ENCODE assay signal across 8 cellular contexts in the genomic region with DNA sequence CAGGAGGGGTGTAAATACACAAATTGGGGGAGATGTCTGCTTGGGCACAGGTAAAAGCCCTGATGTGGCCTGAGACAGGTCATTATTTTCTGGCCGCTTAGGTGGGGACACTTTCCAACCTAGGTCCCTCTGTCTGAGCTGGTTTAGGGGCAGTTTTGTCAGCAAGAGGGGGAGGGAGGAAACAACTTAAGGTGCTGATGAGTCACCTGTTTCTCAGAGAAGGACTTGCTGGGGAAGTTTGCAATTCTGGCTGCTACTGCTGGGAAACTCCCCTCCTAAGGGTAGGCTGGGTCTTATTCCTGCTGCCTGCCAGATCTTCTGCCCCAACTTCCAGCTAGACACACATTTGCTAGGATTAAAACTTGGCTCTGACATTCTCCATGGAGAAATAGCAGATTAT. TPM values are rescaled to one million over a fixed set of nuclear protein-coding genes. Genes with fewer than 3 reads are reported as not detected.
DNase-seq lines count a peak whose midpoint lies in the region; TF ChIP-seq lines count a peak whose summit lies in the region.

No MANE protein-coding gene starts in this region.

- peaks cover 10% of the 10 kb centered on the region for H3K9me3 ChIP-seq in endodermal cell (ENCODE audit: control insufficient read depth, low read length)
- no peaks in the 10 kb centered on the region; the same call in 1 of the 2 replicates for H3K9me3 ChIP-seq in Caco-2

- peak; percentile 19 for DNase-seq in stimulated activated CD4-positive, alpha-beta T cell treated with anti-CD3 and anti-CD28 coated beads, Interleukin-12 subunit alpha, Interleukin-12 subunit beta, amount 100 ng/mL, for 4 hours
- no peak for DNase-seq in stimulated activated CD4-positive, alpha-beta T cell treated with anti-CD3 and anti-CD28 coated beads, Interleukin-4, amount 100 ng/mL, for 1 hour
- DNase-seq in M059J (ENCODE audit: low read depth) (peak; percentile 78), endodermal cell (peak; percentile 72), type B pancreatic cell (ENCODE audit: extremely low spot score, unreplicated experiment) (no peak), NCI-H1417 treated with DMSO at 0.1 percent for 48 hours (lab: John Stamatoyannopoulos, UW) (no peak), Caco-2 (no peak)
- DNase-seq in effector CD8-positive, alpha-beta T cell (lab: John Stamatoyannopoulos, UW): no peak

- H3K27ac Mint-ChIP-seq in endodermal cell (peak overlapping the region; percentile 32), type B pancreatic cell (peak overlapping the region; percentile 96), Caco-2 (ENCODE audit: unreplicated experiment) (no peak overlapping the region)

- H3K9me3 Mint-ChIP-seq in endodermal cell (peaks cover 9% of the 10 kb centered on the region), type B pancreatic cell (no peaks in the 10 kb centered on the region), Caco-2 (ENCODE audit: unreplicated experiment) (no peaks in the 10 kb centered on the region)

- no TSS peak for BruUV-seq in Caco-2 (replicated peaks; lab: Mats Ljungman, UMichigan)

- H3K27me3 ChIP-seq in endodermal cell (ENCODE audit: control insufficient read depth, insufficient read depth, low read length, poor library complexity, severe bottlenecking) (peaks cover 6% of the 10 kb centered on the region), Caco-2 (replicated peaks; ENCODE audit: control insufficient read depth, insufficient read depth, low read length) (no peaks in the 10 kb centered on the region)

- no peak overlapping the region for H3K9ac ChIP-seq in endodermal cell (ENCODE audit: extremely low read depth, low read length, poor library complexity, severe bottlenecking)

- no peak for TF ChIP-seq CTCF in endodermal cell (conservative IDR thresholded peaks at IDR 0.05)
- no peak for TF ChIP-seq CTCF in type B pancreatic cell (conservative IDR thresholded peaks at IDR 0.05)
- no peak for TF ChIP-seq CTCF in Caco-2 (IDR thresholded peaks at IDR 0.05; ENCODE audit: insufficient read depth in 1 of 2, low read depth in 1 of 2, low read length in 1 of 2, severe bottlenecking in 1 of 2, unreplicated experiment in 1 of 2)

- no peaks in the 10 kb centered on the region for H3K36me3 ChIP-seq in endodermal cell (ENCODE audit: control insufficient read depth, insufficient read depth, low read length)
- no peaks in the 10 kb centered on the region for H3K36me3 ChIP-seq in Caco-2 (ENCODE audit: control insufficient read depth, insufficient read depth, low read length)

- H3K4me3 Mint-ChIP-seq in endodermal cell: no peak overlapping the region
- H3K4me3 Mint-ChIP-seq in type B pancreatic cell: peak overlapping the region; percentile 51
- H3K4me3 Mint-ChIP-seq in Caco-2 (ENCODE audit: unreplicated experiment): no peak overlapping the region

- H3K4me3 ChIP-seq in endodermal cell (ENCODE audit: low read length) (no peak overlapping the region), Caco-2 (ENCODE audit: low read depth, low read length) (no peak overlapping the region)

- no peaks in the 10 kb centered on the region for H3K4me1 ChIP-seq in endodermal cell (ENCODE audit: control insufficient read depth, insufficient read depth, low read length)
- H3K4me1 ChIP-seq in Caco-2: no peaks in the 10 kb centered on the region; the same call in 1 of the 2 replicates

- POLR2A ChIA-PET in Caco-2 (lab: Charles Lee): interaction anchor here (0.6 kb wide), 1 partner anchor 52 kb away, joined by 3 read pairs; no protein-coding TSS in a partner anchor

- peaks cover 3% of the 10 kb centered on the region for H3K27me3 Mint-ChIP-seq in endodermal cell (ENCODE audit: insufficient read depth)
- peaks cover 6% of the 10 kb centered on the region for H3K27me3 Mint-ChIP-seq in type B pancreatic cell
- no peaks in the 10 kb centered on the region for H3K27me3 Mint-ChIP-seq in Caco-2 (ENCODE audit: insufficient read depth, unreplicated experiment)

- H3K27ac ChIP-seq in endodermal cell (ENCODE audit: low read depth, low read length): no peak overlapping the region

- CTCF ChIA-PET in Caco-2 (lab: Charles Lee): interaction anchor here (1.0 to 2.0 kb wide), 3 partner anchors 13 to 22 kb away, joined by 4 to 7 read pairs (median 5); no protein-coding TSS in a partner anchor

- H3K4me1 Mint-ChIP-seq in endodermal cell (peaks cover 2% of the 10 kb centered on the region), type B pancreatic cell (ENCODE audit: unreplicated experiment) (peaks cover 10% of the 10 kb centered on the region), Caco-2 (ENCODE audit: low read depth, unreplicated experiment) (no peaks in the 10 kb centered on the region)

- no peaks in the 10 kb centered on the region for H3K36me3 Mint-ChIP-seq in endodermal cell (ENCODE audit: low read depth)
- H3K36me3 Mint-ChIP-seq in type B pancreatic cell: no peaks in the 10 kb centered on the region
- no peaks in the 10 kb centered on the region for H3K36me3 Mint-ChIP-seq in Caco-2 (ENCODE audit: insufficient read depth, unreplicated experiment)

- intact Hi-C loops in Caco-2 (cut with micrococcal nuclease; ENCODE audit: unreplicated experiment): no loop called here

- WGBS in endodermal cell (ENCODE audit: insufficient coverage in 1 of 2, insufficient read length in 1 of 2), 2 experiments: 75 to 100% methylated on average over 1 of the region's 1 CpG

RNA-seq across cellular contexts. Expression of a gene that starts 4.8 kb away (rescaled TPM):
- total RNA-seq in M059J (2014; rRNA removed; shearing (Covaris generic)): 0.12 TPM in 1 of 2 replicates, not detected in the other
- 1 to 10 TPM; 1.8 to 2.8 TPM for total RNA-seq in endodermal cell
- polyA plus RNA-seq in endodermal cell (2013, experiment 1 of 2): 0.39 TPM
- polyA plus RNA-seq in endodermal cell (2013, experiment 2 of 2): 0.50 TPM
- 19.3 and 43.3 TPM in 2 replicates for total RNA-seq in type B pancreatic cell (ENCODE audit: low replicate concordance)
- 3.2 and 4.4 TPM in 2 replicates for total RNA-seq in Caco-2 (2022)

RNA-seq across cellular contexts. Expression of a gene that starts 15.5 kb away (rescaled TPM):
- total RNA-seq in M059J (2014; rRNA removed; shearing (Covaris generic)): 17.6 and 29.9 TPM in 2 replicates
- 10 to 100 TPM; 26.6 to 29.0 TPM for total RNA-seq in endodermal cell
- 14.6 TPM for polyA plus RNA-seq in endodermal cell (2013, experiment 1 of 2)
- polyA plus RNA-seq in endodermal cell (2013, experiment 2 of 2): 13.9 TPM
- total RNA-seq in type B pancreatic cell (ENCODE audit: low replicate concordance): 25.6 and 37.2 TPM in 2 replicates
- total RNA-seq in Caco-2 (2022): 27.3 and 29.3 TPM in 2 replicates

RNA-seq across cellular contexts. Expression of a gene that starts 34.9 kb away (rescaled TPM):
- total RNA-seq in M059J (2014; rRNA removed; shearing (Covaris generic)): 8.3 and 15.5 TPM in 2 replicates
- total RNA-seq in endodermal cell (100 to 1,000 TPM; 129 to 141 TPM), type B pancreatic cell (ENCODE audit: low replicate concordance) (156 and 401 TPM in 2 replicates), Caco-2 (2022) (290 and 305 TPM in 2 replicates)
- polyA plus RNA-seq in endodermal cell (2013, experiment 1 of 2): 20.7 TPM
- 13.5 TPM for polyA plus RNA-seq in endodermal cell (2013, experiment 2 of 2)

RNA-seq across cellular contexts. Expression of a gene that starts 50.3 kb away (rescaled TPM):
- not detected in 2 replicates for total RNA-seq in M059J (2014; rRNA removed; shearing (Covaris generic))
- not detected for total RNA-seq in endodermal cell
- not detected for polyA plus RNA-seq in endodermal cell (2013, experiment 1 of 2)
- not detected for polyA plus RNA-seq in endodermal cell (2013, experiment 2 of 2)
- 0.70 and 1.0 TPM in 2 replicates for total RNA-seq in type B pancreatic cell (ENCODE audit: low replicate concordance)
- total RNA-seq in Caco-2 (2022): 0.43 TPM in 1 of 2 replicates, not detected in the other

RNA-seq across cellular contexts. Expression of a gene that starts 50.4 kb away (rescaled TPM):
- total RNA-seq in M059J (2014; rRNA removed; shearing (Covaris generic)): 0.10 TPM in 1 of 2 replicates, not detected in the other
- total RNA-seq in endodermal cell (under 1 TPM; 0.20 to 0.64 TPM), type B pancreatic cell (ENCODE audit: low replicate concordance) (2.9 and 5.9 TPM in 2 replicates), Caco-2 (2022) (3.4 TPM in 2 replicates)
- 0.64 TPM for polyA plus RNA-seq in endodermal cell (2013, experiment 1 of 2)
- 0.66 TPM for polyA plus RNA-seq in endodermal cell (2013, experiment 2 of 2)

Comparison
In these comparisons a context has a peak if more than half of its experiments do, and no peak if none do; other contexts are left out.
1. DNase-seq: peak in stimulated activated CD4-positive, alpha-beta T cell treated with anti-CD3 and anti-CD28 coated beads, Interleukin-12 subunit alpha, Interleukin-12 subunit beta, amount 100 ng/mL, for 4 hours (single experiment), M059J (single experiment) and endodermal cell (single experiment); none in stimulated activated CD4-positive, alpha-beta T cell treated with anti-CD3 and anti-CD28 coated beads, Interleukin-4, amount 100 ng/mL, for 1 hour (single experiment), type B pancreatic cell (single experiment), NCI-H1417 treated with DMSO at 0.1 percent for 48 hours (single experiment), Caco-2 (0 of 2) and effector CD8-positive, alpha-beta T cell (single experiment).